In the genomic region with DNA sequence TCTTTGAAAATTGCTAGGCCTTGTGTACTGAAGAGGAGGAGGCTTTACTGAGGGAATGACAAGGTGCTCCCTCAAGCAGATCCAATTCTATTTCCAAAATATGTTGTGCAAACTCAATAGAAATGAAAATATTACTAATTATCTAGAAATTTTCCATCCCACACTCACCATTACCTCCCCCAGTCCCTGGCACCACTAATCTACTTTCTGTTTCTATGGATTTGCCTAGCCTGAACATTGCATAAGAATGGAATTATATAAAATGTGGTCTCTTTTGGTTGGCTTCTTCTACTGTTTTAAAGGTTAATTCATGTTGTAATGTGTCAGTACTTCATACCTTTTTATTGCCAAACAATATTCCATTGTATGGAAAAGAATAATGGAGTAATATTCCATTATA, we compare ENCODE assay signal across 23 cellular contexts. TPM values are rescaled to one million over a fixed set of nuclear protein-coding genes. Genes with fewer than 3 reads are reported as not detected.
DNase-seq lines count a peak whose midpoint lies in the region; TF ChIP-seq lines count a peak whose summit lies in the region.
"Had no signal": no experiment of that assay in that cellular context is flagged by ENCODE, and none has a peak within 500 bp of the region (broad histone marks: within the 10 kb centered on the region; RNA-seq: fewer than 3 reads in every experiment).

No MANE protein-coding gene starts in this region.

- POLR2A ChIA-PET in activated CD4-positive, alpha-beta T cell treated with anti-CD3 and anti-CD28 coated beads, Interleukin-2, amount 10 ng/mL, durations not matched to agents 7 days and 5 days (lab: Charles Lee), result no interaction called here

- CTCF ChIA-PET in activated CD4-positive, alpha-beta T cell treated with anti-CD3 and anti-CD28 coated beads, Interleukin-2, amount 10 ng/mL, durations not matched to agents 7 days and 5 days (lab: Charles Lee), result interaction anchor here (1.2 kb wide), 1 partner anchor 27 kb away, joined by 3 read pairs; no protein-coding TSS in a partner anchor

- no peaks in the 10 kb centered on the region for H3K4me1 ChIP-seq in breast epithelium
- H3K4me1 ChIP-seq: BE2C, BLaER1 had no signal

- H3K36me3 ChIP-seq in breast epithelium, result no peaks in the 10 kb centered on the region
- H3K36me3 ChIP-seq: BE2C, BLaER1 had no signal

- no peak overlapping the region for H3K4me3 ChIP-seq in cardiac fibroblast (replicated peaks in 1 of 2; ENCODE audit: low read depth in 2 of 2, low read length in 2 of 2)
- no peak overlapping the region for H3K4me3 ChIP-seq in breast epithelium
- H3K4me3 ChIP-seq: BLaER1, GM12878 had no signal

- peaks cover 20% of the 10 kb centered on the region for H3K9me3 Mint-ChIP-seq in activated CD4-positive, alpha-beta T cell treated with anti-CD3 and anti-CD28 coated beads, Interleukin-2, amount 10 ng/mL, durations not matched to agents 7 days and 5 days

- H3K9me3 ChIP-seq in breast epithelium, result peaks cover 0 to 10% of the 10 kb centered on the region in 2 donors
- H3K9me3 ChIP-seq: BE2C had no signal

- peaks cover 18% of the 10 kb centered on the region for H3K27me3 Mint-ChIP-seq in activated CD4-positive, alpha-beta T cell treated with anti-CD3 and anti-CD28 coated beads, Interleukin-2, amount 10 ng/mL, durations not matched to agents 7 days and 5 days

- no peak for TF ChIP-seq POLR2A in breast epithelium (IDR thresholded peaks at IDR 0.05)

- H3K27ac Mint-ChIP-seq in activated CD4-positive, alpha-beta T cell treated with anti-CD3 and anti-CD28 coated beads, Interleukin-2, amount 10 ng/mL, durations not matched to agents 7 days and 5 days, result no peak overlapping the region
- H3K27ac Mint-ChIP-seq: CD14-positive monocyte; CD4-positive, alpha-beta memory T cell; CD4-positive, CD25-positive, alpha-beta regulatory T cell; CD8-positive, alpha-beta memory T cell had no signal

- no peak overlapping the region for H3K27ac ChIP-seq in breast epithelium
- H3K27ac ChIP-seq: BLaER1 had no signal

- DNase-seq in cardiac fibroblast (ENCODE audit: low read depth in 2 of 2) (peak; percentile 27 to 36), iris pigment epithelial cell (ENCODE audit: low read depth) (peak; percentile 39), SK-N-DZ (ENCODE audit: low spot score) (no peak), breast epithelium (ENCODE audit: low spot score in 2 of 2) (no peak)
- no peak for DNase-seq in activated CD4-positive, alpha-beta T cell treated with anti-CD3 and anti-CD28 coated beads, Interleukin-2, amount 10 ng/mL, durations not matched to agents 7 days and 5 days
- DNase-seq: 8988T; ACHN; BE2C; C1 segment of cervical spinal cord; CD4-positive, alpha-beta memory T cell; CD4-positive, CD25-positive, alpha-beta regulatory T cell; CD8-positive, alpha-beta memory T cell; COR-L47; DMS 273 treated with DMSO at 0.1 percent for 48 hours; DMS153; DMS53; DMS79; DND-41; EL; GDM1 had no signal

- H3K4me3 Mint-ChIP-seq in activated CD4-positive, alpha-beta T cell treated with anti-CD3 and anti-CD28 coated beads, Interleukin-2, amount 10 ng/mL, durations not matched to agents 7 days and 5 days, result no peak overlapping the region
- H3K4me3 Mint-ChIP-seq: CD14-positive monocyte; CD4-positive, alpha-beta memory T cell; CD4-positive, CD25-positive, alpha-beta regulatory T cell had no signal

- no peaks in the 10 kb centered on the region for H3K27me3 ChIP-seq in breast epithelium
- H3K27me3 ChIP-seq: BLaER1 had no signal

- intact Hi-C loops in breast epithelium (cut with DNase I; ENCODE audit: low total_unique reads), result no loop called here

- TF ChIP-seq CTCF in cardiac fibroblast (IDR thresholded peaks at IDR 0.05; ENCODE audit: low read depth, low read length) (no peak), breast epithelium (IDR thresholded peaks at IDR 0.05) (no peak)

- no peaks in the 10 kb centered on the region for H3K4me1 Mint-ChIP-seq in activated CD4-positive, alpha-beta T cell treated with anti-CD3 and anti-CD28 coated beads, Interleukin-2, amount 10 ng/mL, durations not matched to agents 7 days and 5 days
- H3K4me1 Mint-ChIP-seq: CD14-positive monocyte; CD4-positive, alpha-beta memory T cell; CD8-positive, alpha-beta memory T cell had no signal

- peaks cover 16% of the 10 kb centered on the region for H3K36me3 Mint-ChIP-seq in activated CD4-positive, alpha-beta T cell treated with anti-CD3 and anti-CD28 coated beads, Interleukin-2, amount 10 ng/mL, durations not matched to agents 7 days and 5 days (ENCODE audit: low read depth)
- H3K36me3 Mint-ChIP-seq: CD14-positive monocyte had no signal

RNA-seq across cellular contexts. Expression of a gene that starts 18.7 kb away (rescaled TPM):
- total RNA-seq in activated CD4-positive, alpha-beta T cell treated with anti-CD3 and anti-CD28 coated beads, Interleukin-2, amount 10 ng/mL, durations not matched to agents 7 days and 5 days, result 10 to 100 TPM; 69.7 to 85.5 TPM
- polyA plus RNA-seq in SK-N-DZ (2014; cell fraction: cytosol; rRNA removed), result 56.2 and 59.4 TPM in 2 replicates
- 45.9 and 61.1 TPM in 2 replicates for polyA plus RNA-seq in SK-N-DZ (2014; cell fraction: nucleus; rRNA removed)
- total RNA-seq in breast epithelium, result 10 to 100 TPM; 61.9 to 71.7 (median 62.7) TPM

Comparison
In these comparisons a context has a peak if more than half of its experiments do, and no peak if none do; other contexts are left out.
1. DNase-seq: peak in cardiac fibroblast (2 of 2) and iris pigment epithelial cell (single experiment); none in activated CD4-positive, alpha-beta T cell treated with anti-CD3 and anti-CD28 coated beads, Interleukin-2, amount 10 ng/mL, durations not matched to agents 7 days and 5 days (single experiment), SK-N-DZ (single experiment) and breast epithelium (0 of 2).